8 cellular contexts compared by ENCODE assay signal in genomic region chr1:94063379-94063778, GRCh38. TPM values are rescaled to one million over a fixed set of nuclear protein-coding genes. Genes with fewer than 3 reads are reported as not detected.
A peak's percentile ranks its signal among the peaks of the same experiment; 100 is the strongest.
DNase-seq lines count a peak whose midpoint lies in the region; ATAC-seq and TF ChIP-seq lines count a peak whose summit lies in the region.

No MANE protein-coding gene starts in this region.

- H3K18ac ChIP-seq in mesenchymal stem cell (ENCODE audit: low read depth in 1 of 2, low read length in 2 of 2), result no peak overlapping the region

- H3K27ac Mint-ChIP-seq in chondrocyte (ENCODE audit: unreplicated experiment), result peak overlapping the region; percentile 70

- 43% methylated on average over 5 of the region's 5 CpGs for WGBS in mesenchymal stem cell

- no peaks in the 10 kb centered on the region for H3K9me3 ChIP-seq in mesenchymal stem cell (ENCODE audit: control insufficient read depth, low read length)

- H4K91ac ChIP-seq in mesenchymal stem cell (ENCODE audit: low read length), result no peak overlapping the region

- H3K23ac ChIP-seq in mesenchymal stem cell (ENCODE audit: low read length in 2 of 2), result no peak overlapping the region

- TF ChIP-seq CTCF in AG09319 (IDR thresholded peaks at IDR 0.05; ENCODE audit: low read depth, low read length) (peak; percentile 53), chondrocyte (IDR thresholded peaks at IDR 0.05) (peak; percentile 76)

- peaks cover 20% of the 10 kb centered on the region for H3K4me1 ChIP-seq in mesenchymal stem cell (ENCODE audit: control insufficient read depth, insufficient read depth, low read depth, low read length)

- no peak overlapping the region for H2BK5ac ChIP-seq in mesenchymal stem cell (ENCODE audit: low read depth, low read length, poor library complexity, severe bottlenecking)

- H3K4me1 Mint-ChIP-seq in chondrocyte (ENCODE audit: low read depth), result peaks cover 43% of the 10 kb centered on the region

- H3K4me2 ChIP-seq in mesenchymal stem cell (ENCODE audit: low read length, poor library complexity, severe bottlenecking), result no peak overlapping the region

- H3K14ac ChIP-seq in mesenchymal stem cell (ENCODE audit: low read length in 2 of 2), result no peak overlapping the region

- H3K9me3 Mint-ChIP-seq in chondrocyte (ENCODE audit: low read depth), result no peaks in the 10 kb centered on the region

- no peak overlapping the region for H3K4me3 ChIP-seq in mesenchymal stem cell (ENCODE audit: insufficient read depth in 1 of 2, low read depth in 1 of 2, low read length in 2 of 2)

- H3K4me3 Mint-ChIP-seq in chondrocyte (ENCODE audit: unreplicated experiment), result no peak overlapping the region

- no peak overlapping the region for H3K9ac ChIP-seq in mesenchymal stem cell (ENCODE audit: low read length)

- no peaks in the 10 kb centered on the region for H3K27me3 Mint-ChIP-seq in chondrocyte (ENCODE audit: low read depth)

- no peaks in the 10 kb centered on the region for H3K36me3 ChIP-seq in mesenchymal stem cell (ENCODE audit: control insufficient read depth in 1 of 2, insufficient read depth in 2 of 2, low read depth in 1 of 2, low read length in 2 of 2)

- no peak overlapping the region for H2BK12ac ChIP-seq in mesenchymal stem cell (ENCODE audit: low read length in 2 of 2)

- ATAC-seq in HG02798 (IDR thresholded peaks at IDR 0.05; ENCODE audit: poor library complexity, unreplicated experiment), result no peak
- ATAC-seq in HG03097 (IDR thresholded peaks at IDR 0.05; ENCODE audit: low FRiP score, unreplicated experiment), result no peak

- no peak overlapping the region for H2AFZ ChIP-seq in mesenchymal stem cell (ENCODE audit: low read depth, low read length)

- H2BK120ac ChIP-seq in mesenchymal stem cell (ENCODE audit: low read depth, low read length), result no peak overlapping the region

- no peaks in the 10 kb centered on the region for H3K27me3 ChIP-seq in mesenchymal stem cell (ENCODE audit: control insufficient read depth in 1 of 2, insufficient read depth in 1 of 2, low read length in 2 of 2)

- peak overlapping the region; percentile 25 for H2AK5ac ChIP-seq in mesenchymal stem cell (ENCODE audit: low read length, severe bottlenecking)

- no peaks in the 10 kb centered on the region for H3K36me3 Mint-ChIP-seq in chondrocyte (ENCODE audit: low read depth)

- no peak overlapping the region for H3K27ac ChIP-seq in mesenchymal stem cell (ENCODE audit: low read length, poor library complexity, severe bottlenecking)

- H3K79me1 ChIP-seq in mesenchymal stem cell (replicated peaks; ENCODE audit: low read length, poor library complexity, severe bottlenecking), result peaks cover 9% of the 10 kb centered on the region

- H2BK15ac ChIP-seq in mesenchymal stem cell (ENCODE audit: low read depth, poor library complexity, severe bottlenecking), result no peak overlapping the region

- no peak overlapping the region for H4K8ac ChIP-seq in mesenchymal stem cell (ENCODE audit: low read length)

- DNase-seq in AG09319 (ENCODE audit: extremely low read depth, low read depth) (no peak), LHCN-M2 (ENCODE audit: low read depth) (peak; percentile 54), chondrocyte (ENCODE audit: low spot score) (no peak), mesenchymal stem cell (peak; percentile 54), SKM-1 (lab: John Stamatoyannopoulos, UW; ENCODE audit: unreplicated experiment) (no peak)
- no peak for DNase-seq in activated CD8-positive, alpha-beta memory T cell treated with anti-CD3 and anti-CD28 coated beads, Interleukin-2, amount 50 U/mL, for 4 hours

- H3K4ac ChIP-seq in mesenchymal stem cell (ENCODE audit: low read depth in 1 of 2, low read length in 2 of 2), result no peak overlapping the region

RNA-seq across cellular contexts. Expression of gene ABCA4, which starts 57.6 kb away (rescaled TPM):
- total RNA-seq in LHCN-M2 (2014; rRNA removed), result under 0.01 and 0.06 TPM in 2 replicates
- polyA plus RNA-seq in LHCN-M2 (2012), result 0.06 TPM
- 0.22 to 0.63 TPM (median 0.26 TPM) in 3 replicates for total RNA-seq in chondrocyte
- polyA plus RNA-seq in mesenchymal stem cell (2013, experiment 1 of 2), result 0.12 TPM
- 0.04 TPM for polyA plus RNA-seq in mesenchymal stem cell (2013, experiment 2 of 2)

Comparison
In these comparisons a context has a peak if more than half of its experiments do, and no peak if none do; other contexts are left out.
1. DNase-seq: peak in LHCN-M2 (single experiment) and mesenchymal stem cell (single experiment); none in AG09319 (single experiment), chondrocyte (single experiment), activated CD8-positive, alpha-beta memory T cell treated with anti-CD3 and anti-CD28 coated beads, Interleukin-2, amount 50 U/mL, for 4 hours (single experiment) and SKM-1 (single experiment).